Comparison of ENCODE assay signal across 1 cellular context in the genomic region with DNA sequence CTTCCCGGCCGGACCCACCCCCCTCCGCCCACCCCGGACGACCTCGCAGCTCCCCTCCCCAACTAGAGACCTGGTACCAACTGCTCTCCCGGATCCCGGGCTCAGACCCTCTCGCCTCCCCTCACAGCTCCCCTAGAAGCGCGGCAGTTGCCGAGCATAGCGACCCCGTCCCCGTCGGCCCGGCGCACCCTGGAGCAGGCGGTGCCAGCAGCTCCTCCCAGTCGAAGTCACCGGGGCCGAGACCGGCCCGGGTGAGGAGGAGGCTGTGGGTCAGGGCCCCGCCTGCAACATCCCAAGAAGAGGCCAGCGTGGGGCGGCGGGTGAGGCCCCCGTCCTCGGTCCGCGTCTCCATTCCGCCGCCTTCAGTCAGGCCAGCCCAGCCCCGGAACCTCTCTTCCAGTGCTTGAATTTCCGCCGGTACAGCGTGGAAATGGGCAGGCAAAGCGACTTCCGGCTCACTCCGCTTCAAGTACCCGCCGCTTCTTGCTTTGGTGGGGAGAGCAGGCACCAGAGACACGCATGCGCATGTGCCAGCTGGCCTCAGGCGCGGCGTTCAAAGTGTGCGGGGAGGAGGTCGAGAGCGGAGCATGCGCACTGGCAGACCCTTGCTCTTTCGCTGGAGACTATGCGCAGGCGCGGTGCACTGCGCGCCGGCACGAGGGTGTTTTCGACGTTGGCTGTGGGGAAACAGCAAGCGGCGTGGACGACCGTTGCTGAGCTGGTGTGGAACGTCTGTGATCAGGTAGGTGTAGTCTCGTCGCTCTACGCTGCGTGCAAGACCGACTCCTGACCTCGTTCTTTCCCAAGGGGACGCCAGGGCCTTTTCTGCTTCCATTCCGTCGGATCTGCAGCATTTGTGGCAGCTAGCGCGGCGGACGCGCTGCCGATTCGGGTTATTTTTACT.
TF ChIP-seq lines count a peak whose summit lies in the region.

A gene with protein sequence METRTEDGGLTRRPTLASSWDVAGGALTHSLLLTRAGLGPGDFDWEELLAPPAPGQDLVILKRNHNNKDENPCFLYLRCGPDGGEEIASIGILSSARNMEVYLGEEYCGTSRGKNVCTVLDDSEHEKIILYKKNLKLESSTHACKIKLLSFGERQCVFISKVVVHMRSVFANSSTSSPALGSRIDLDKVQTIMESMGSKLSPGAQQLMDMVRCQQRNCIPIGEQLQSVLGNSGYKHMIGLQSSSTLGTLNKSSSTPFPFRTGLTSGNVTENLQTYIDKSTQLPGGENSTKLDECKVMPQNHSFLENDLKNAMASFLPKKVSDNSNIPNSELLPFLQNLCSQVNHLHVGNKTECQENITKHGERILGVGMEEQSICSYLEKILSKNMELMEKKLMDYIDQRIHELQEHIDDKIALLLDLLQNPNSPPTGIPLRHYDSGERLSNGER (minus strand): TSS at position 401 of the 904 bp plus-strand sequence. CDS start 49 bp downstream, at position 352.

TF ChIP-seq in GM12878, 131 proteins besides CTCF, POLR2A, EP300 and RAD21 (continued from another document and continues in another):
- TF ChIP-seq, protein P1, sequence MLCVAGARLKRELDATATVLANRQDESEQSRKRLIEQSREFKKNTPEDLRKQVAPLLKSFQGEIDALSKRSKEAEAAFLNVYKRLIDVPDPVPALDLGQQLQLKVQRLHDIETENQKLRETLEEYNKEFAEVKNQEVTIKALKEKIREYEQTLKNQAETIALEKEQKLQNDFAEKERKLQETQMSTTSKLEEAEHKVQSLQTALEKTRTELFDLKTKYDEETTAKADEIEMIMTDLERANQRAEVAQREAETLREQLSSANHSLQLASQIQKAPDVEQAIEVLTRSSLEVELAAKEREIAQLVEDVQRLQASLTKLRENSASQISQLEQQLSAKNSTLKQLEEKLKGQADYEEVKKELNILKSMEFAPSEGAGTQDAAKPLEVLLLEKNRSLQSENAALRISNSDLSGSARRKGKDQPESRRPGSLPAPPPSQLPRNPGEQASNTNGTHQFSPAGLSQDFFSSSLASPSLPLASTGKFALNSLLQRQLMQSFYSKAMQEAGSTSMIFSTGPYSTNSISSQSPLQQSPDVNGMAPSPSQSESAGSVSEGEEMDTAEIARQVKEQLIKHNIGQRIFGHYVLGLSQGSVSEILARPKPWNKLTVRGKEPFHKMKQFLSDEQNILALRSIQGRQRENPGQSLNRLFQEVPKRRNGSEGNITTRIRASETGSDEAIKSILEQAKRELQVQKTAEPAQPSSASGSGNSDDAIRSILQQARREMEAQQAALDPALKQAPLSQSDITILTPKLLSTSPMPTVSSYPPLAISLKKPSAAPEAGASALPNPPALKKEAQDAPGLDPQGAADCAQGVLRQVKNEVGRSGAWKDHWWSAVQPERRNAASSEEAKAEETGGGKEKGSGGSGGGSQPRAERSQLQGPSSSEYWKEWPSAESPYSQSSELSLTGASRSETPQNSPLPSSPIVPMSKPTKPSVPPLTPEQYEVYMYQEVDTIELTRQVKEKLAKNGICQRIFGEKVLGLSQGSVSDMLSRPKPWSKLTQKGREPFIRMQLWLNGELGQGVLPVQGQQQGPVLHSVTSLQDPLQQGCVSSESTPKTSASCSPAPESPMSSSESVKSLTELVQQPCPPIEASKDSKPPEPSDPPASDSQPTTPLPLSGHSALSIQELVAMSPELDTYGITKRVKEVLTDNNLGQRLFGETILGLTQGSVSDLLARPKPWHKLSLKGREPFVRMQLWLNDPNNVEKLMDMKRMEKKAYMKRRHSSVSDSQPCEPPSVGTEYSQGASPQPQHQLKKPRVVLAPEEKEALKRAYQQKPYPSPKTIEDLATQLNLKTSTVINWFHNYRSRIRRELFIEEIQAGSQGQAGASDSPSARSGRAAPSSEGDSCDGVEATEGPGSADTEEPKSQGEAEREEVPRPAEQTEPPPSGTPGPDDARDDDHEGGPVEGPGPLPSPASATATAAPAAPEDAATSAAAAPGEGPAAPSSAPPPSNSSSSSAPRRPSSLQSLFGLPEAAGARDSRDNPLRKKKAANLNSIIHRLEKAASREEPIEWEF (IDR thresholded peaks at IDR 0.05; ENCODE audit: insufficient replicate concordance, low read depth, low read length) = peak; percentile 57
- TF ChIP-seq JUND (IDR thresholded peaks at IDR 0.05; ENCODE audit: low read depth, low read length) = no peak
- peak; percentile 78 for TF ChIP-seq HCFC1 (IDR thresholded peaks at IDR 0.05; ENCODE audit: low read length)
- TF ChIP-seq, protein P2, sequence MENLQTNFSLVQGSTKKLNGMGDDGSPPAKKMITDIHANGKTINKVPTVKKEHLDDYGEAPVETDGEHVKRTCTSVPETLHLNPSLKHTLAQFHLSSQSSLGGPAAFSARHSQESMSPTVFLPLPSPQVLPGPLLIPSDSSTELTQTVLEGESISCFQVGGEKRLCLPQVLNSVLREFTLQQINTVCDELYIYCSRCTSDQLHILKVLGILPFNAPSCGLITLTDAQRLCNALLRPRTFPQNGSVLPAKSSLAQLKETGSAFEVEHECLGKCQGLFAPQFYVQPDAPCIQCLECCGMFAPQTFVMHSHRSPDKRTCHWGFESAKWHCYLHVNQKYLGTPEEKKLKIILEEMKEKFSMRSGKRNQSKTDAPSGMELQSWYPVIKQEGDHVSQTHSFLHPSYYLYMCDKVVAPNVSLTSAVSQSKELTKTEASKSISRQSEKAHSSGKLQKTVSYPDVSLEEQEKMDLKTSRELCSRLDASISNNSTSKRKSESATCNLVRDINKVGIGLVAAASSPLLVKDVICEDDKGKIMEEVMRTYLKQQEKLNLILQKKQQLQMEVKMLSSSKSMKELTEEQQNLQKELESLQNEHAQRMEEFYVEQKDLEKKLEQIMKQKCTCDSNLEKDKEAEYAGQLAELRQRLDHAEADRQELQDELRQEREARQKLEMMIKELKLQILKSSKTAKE (IDR thresholded peaks at IDR 0.05; ENCODE audit: low read depth, poor library complexity, severe bottlenecking) = no peak
- TF ChIP-seq, protein P3, sequence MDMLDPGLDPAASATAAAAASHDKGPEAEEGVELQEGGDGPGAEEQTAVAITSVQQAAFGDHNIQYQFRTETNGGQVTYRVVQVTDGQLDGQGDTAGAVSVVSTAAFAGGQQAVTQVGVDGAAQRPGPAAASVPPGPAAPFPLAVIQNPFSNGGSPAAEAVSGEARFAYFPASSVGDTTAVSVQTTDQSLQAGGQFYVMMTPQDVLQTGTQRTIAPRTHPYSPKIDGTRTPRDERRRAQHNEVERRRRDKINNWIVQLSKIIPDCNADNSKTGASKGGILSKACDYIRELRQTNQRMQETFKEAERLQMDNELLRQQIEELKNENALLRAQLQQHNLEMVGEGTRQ (IDR thresholded peaks at IDR 0.05; ENCODE audit: borderline replicate concordance, low read depth, low read length) = no peak
- TF ChIP-seq POU2F2 (IDR thresholded peaks at IDR 0.05; ENCODE audit: borderline replicate concordance, low read depth, low read length) = peak; percentile 84; the same call in 2 of the 3 replicates
- TF ChIP-seq, protein P4, sequence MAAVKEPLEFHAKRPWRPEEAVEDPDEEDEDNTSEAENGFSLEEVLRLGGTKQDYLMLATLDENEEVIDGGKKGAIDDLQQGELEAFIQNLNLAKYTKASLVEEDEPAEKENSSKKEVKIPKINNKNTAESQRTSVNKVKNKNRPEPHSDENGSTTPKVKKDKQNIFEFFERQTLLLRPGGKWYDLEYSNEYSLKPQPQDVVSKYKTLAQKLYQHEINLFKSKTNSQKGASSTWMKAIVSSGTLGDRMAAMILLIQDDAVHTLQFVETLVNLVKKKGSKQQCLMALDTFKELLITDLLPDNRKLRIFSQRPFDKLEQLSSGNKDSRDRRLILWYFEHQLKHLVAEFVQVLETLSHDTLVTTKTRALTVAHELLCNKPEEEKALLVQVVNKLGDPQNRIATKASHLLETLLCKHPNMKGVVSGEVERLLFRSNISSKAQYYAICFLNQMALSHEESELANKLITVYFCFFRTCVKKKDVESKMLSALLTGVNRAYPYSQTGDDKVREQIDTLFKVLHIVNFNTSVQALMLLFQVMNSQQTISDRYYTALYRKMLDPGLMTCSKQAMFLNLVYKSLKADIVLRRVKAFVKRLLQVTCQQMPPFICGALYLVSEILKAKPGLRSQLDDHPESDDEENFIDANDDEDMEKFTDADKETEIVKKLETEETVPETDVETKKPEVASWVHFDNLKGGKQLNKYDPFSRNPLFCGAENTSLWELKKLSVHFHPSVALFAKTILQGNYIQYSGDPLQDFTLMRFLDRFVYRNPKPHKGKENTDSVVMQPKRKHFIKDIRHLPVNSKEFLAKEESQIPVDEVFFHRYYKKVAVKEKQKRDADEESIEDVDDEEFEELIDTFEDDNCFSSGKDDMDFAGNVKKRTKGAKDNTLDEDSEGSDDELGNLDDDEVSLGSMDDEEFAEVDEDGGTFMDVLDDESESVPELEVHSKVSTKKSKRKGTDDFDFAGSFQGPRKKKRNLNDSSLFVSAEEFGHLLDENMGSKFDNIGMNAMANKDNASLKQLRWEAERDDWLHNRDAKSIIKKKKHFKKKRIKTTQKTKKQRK (IDR thresholded peaks at IDR 0.05; ENCODE audit: low read depth, low read length) = no peak
- TF ChIP-seq, protein P5, sequence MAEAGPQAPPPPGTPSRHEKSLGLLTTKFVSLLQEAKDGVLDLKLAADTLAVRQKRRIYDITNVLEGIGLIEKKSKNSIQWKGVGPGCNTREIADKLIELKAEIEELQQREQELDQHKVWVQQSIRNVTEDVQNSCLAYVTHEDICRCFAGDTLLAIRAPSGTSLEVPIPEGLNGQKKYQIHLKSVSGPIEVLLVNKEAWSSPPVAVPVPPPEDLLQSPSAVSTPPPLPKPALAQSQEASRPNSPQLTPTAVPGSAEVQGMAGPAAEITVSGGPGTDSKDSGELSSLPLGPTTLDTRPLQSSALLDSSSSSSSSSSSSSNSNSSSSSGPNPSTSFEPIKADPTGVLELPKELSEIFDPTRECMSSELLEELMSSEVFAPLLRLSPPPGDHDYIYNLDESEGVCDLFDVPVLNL (IDR thresholded peaks at IDR 0.05; ENCODE audit: low read depth, low read length) = peak; percentile 96
- peak; percentile 96; the same call in 1 of the 2 replicates for TF ChIP-seq CBX5 (IDR thresholded peaks at IDR 0.05; ENCODE audit: low read depth)
- TF ChIP-seq STAT1 (conservative IDR thresholded peaks at IDR 0.05) = peak; percentile 25; the same call in 1 of the 2 replicates
- TF ChIP-seq, protein P6, sequence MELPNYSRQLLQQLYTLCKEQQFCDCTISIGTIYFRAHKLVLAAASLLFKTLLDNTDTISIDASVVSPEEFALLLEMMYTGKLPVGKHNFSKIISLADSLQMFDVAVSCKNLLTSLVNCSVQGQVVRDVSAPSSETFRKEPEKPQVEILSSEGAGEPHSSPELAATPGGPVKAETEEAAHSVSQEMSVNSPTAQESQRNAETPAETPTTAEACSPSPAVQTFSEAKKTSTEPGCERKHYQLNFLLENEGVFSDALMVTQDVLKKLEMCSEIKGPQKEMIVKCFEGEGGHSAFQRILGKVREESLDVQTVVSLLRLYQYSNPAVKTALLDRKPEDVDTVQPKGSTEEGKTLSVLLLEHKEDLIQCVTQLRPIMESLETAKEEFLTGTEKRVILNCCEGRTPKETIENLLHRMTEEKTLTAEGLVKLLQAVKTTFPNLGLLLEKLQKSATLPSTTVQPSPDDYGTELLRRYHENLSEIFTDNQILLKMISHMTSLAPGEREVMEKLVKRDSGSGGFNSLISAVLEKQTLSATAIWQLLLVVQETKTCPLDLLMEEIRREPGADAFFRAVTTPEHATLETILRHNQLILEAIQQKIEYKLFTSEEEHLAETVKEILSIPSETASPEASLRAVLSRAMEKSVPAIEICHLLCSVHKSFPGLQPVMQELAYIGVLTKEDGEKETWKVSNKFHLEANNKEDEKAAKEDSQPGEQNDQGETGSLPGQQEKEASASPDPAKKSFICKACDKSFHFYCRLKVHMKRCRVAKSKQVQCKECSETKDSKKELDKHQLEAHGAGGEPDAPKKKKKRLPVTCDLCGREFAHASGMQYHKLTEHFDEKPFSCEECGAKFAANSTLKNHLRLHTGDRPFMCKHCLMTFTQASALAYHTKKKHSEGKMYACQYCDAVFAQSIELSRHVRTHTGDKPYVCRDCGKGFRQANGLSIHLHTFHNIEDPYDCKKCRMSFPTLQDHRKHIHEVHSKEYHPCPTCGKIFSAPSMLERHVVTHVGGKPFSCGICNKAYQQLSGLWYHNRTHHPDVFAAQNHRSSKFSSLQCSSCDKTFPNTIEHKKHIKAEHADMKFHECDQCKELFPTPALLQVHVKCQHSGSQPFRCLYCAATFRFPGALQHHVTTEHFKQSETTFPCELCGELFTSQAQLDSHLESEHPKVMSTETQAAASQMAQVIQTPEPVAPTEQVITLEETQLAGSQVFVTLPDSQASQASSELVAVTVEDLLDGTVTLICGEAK (IDR thresholded peaks at IDR 0.05; ENCODE audit: borderline replicate concordance) = peak; percentile 98
- peak; percentile 69; the same call in 1 of the 2 replicates for TF ChIP-seq GATAD2B (conservative IDR thresholded peaks at IDR 0.05; ENCODE audit: low read depth)
- TF ChIP-seq TARDBP (IDR thresholded peaks at IDR 0.05; ENCODE audit: borderline replicate concordance) = peak; percentile 75; the same call in 1 of the 2 replicates
- no peak for TF ChIP-seq ZNF217 (IDR thresholded peaks at IDR 0.05)
- TF ChIP-seq GABPA (IDR thresholded peaks at IDR 0.05; ENCODE audit: low read depth) = peak; percentile 97
- TF ChIP-seq TBL1XR1 (IDR thresholded peaks at IDR 0.05; ENCODE audit: low read depth, low read length) = peak; percentile 60; the same call in 1 of the 2 replicates
- no peak for TF ChIP-seq WRNIP1 (IDR thresholded peaks at IDR 0.05; ENCODE audit: borderline replicate concordance, low read depth, low read length)
- no peak for TF ChIP-seq IRF4 (IDR thresholded peaks at IDR 0.05; ENCODE audit: low read depth, low read length)
- peak; percentile 71; the same call in 1 of the 2 replicates for TF ChIP-seq POLR2AphosphoS2 (IDR thresholded peaks at IDR 0.05; ENCODE audit: low read depth, low read length)
- TF ChIP-seq, protein P7, sequence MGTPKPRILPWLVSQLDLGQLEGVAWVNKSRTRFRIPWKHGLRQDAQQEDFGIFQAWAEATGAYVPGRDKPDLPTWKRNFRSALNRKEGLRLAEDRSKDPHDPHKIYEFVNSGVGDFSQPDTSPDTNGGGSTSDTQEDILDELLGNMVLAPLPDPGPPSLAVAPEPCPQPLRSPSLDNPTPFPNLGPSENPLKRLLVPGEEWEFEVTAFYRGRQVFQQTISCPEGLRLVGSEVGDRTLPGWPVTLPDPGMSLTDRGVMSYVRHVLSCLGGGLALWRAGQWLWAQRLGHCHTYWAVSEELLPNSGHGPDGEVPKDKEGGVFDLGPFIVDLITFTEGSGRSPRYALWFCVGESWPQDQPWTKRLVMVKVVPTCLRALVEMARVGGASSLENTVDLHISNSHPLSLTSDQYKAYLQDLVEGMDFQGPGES (IDR thresholded peaks at IDR 0.05) = no peak; the same call in 1 of the 2 replicates
- peak; percentile 60 for TF ChIP-seq LARP7 (IDR thresholded peaks at IDR 0.05)
- peak; percentile 85 for TF ChIP-seq KLF5 (IDR thresholded peaks at IDR 0.05; ENCODE audit: partially characterized antibody)
- no peak for TF ChIP-seq MTA3 (IDR thresholded peaks at IDR 0.05; ENCODE audit: borderline replicate concordance, low read length)
- no peak for TF ChIP-seq RAD51 (IDR thresholded peaks at IDR 0.05)
- no peak for TF ChIP-seq SMC3 (IDR thresholded peaks at IDR 0.05; ENCODE audit: borderline replicate concordance, low read length)
- peak; percentile 63; the same call in 1 of the 2 replicates for TF ChIP-seq ZNF207 (IDR thresholded peaks at IDR 0.05; ENCODE audit: borderline replicate concordance)
- TF ChIP-seq TCF12 (IDR thresholded peaks at IDR 0.05; ENCODE audit: low read depth, low read length) = peak; percentile 60
- TF ChIP-seq NRF1 (conservative IDR thresholded peaks at IDR 0.05; ENCODE audit: low read depth, low read length) = peak; percentile 100
- peak; percentile 33; the same call in 1 of the 2 replicates for TF ChIP-seq PAX5 (IDR thresholded peaks at IDR 0.05; ENCODE audit: borderline replicate concordance, low read depth, low read length)
- peak; percentile 89 for TF ChIP-seq TAF1 (IDR thresholded peaks at IDR 0.05; ENCODE audit: borderline replicate concordance, low read depth, low read length)
- no peak for TF ChIP-seq ZNF274 (IDR thresholded peaks at IDR 0.05; ENCODE audit: insufficient read depth, insufficient read length)
- TF ChIP-seq BHLHE40 (IDR thresholded peaks at IDR 0.05; ENCODE audit: borderline replicate concordance in 1 of 2, low read depth in 2 of 2, low read length in 1 of 2) = peak; percentile 57 to 68; a peak in 3 of 4 replicates
- TF ChIP-seq SREBF2 (IDR thresholded peaks at IDR 0.05; ENCODE audit: low read length) = peak; percentile 68
